ENCODE assay signal across 20 cellular contexts in genomic region chr9:115507148-115507547, GRCh38.
"Had no signal": no experiment of that assay in that cellular context is flagged by ENCODE, and none has a peak within 500 bp of the region (broad histone marks: within the 10 kb centered on the region; RNA-seq: fewer than 3 reads in every experiment).

No MANE protein-coding gene starts in this region.

- H3K27ac ChIP-seq: heart left ventricle, neutrophil, right lobe of liver, thoracic aorta had no signal

- H3K36me3 ChIP-seq: heart left ventricle, neutrophil, right lobe of liver, thoracic aorta had no signal

- H3K27me3 ChIP-seq: heart left ventricle, neutrophil, right lobe of liver had no signal

- H3K4me1 ChIP-seq: heart left ventricle, right lobe of liver had no signal

- ATAC-seq: activated CD8-positive, alpha-beta memory T cell treated with anti-CD3 and anti-CD28 coated beads, Interleukin-2, amount 10 ng/mL, durations not matched to agents 7 days and 5 days; activated CD8-positive, alpha-beta T cell treated with anti-CD3 and anti-CD28 coated beads, Interleukin-2, amount 10 ng/mL, durations not matched to agents 7 days and 5 days; activated naive CD8-positive, alpha-beta T cell treated with anti-CD3 and anti-CD28 coated beads, Interleukin-2, amount 50 U/mL, for 24 hours; esophagus mucosa; heart left ventricle; left colon; mucosa of descending colon; right lobe of liver had no signal

- H3K9me3 ChIP-seq: mucosa of descending colon, neutrophil, right lobe of liver, thoracic aorta had no signal

- H3K4me3 ChIP-seq: heart left ventricle, lung, mucosa of descending colon, right lobe of liver, thoracic aorta had no signal

- DNase-seq: activated CD4-positive, alpha-beta T cell treated with anti-CD3 and anti-CD28 coated beads, Interleukin-2, amount 50 U/mL, for 1 hour; activated CD8-positive, alpha-beta memory T cell treated with anti-CD3 and anti-CD28 coated beads, Interleukin-2, amount 10 ng/mL, durations not matched to agents 7 days and 5 days; activated CD8-positive, alpha-beta T cell treated with anti-CD3 and anti-CD28 coated beads, Interleukin-2, amount 10 ng/mL, durations not matched to agents 7 days and 5 days; activated naive CD8-positive, alpha-beta T cell treated with anti-CD3 and anti-CD28 coated beads, Interleukin-2, amount 50 U/mL, for 24 hours; activated T-cell treated with anti-CD3 and anti-CD28 coated beads, Interleukin-2, amount 50 U/mL, for 48 hours; endodermal cell; foreskin fibroblast; heart left ventricle; hypothalamus; immature natural killer cell; kidney; left colon; mucosa of descending colon; right lobe of liver; stimulated activated CD4-positive, alpha-beta T cell treated with anti-CD3 and anti-CD28 coated beads, Interleukin-4, amount 100 ng/mL, for 1 hour; trophoblast cell had no signal
